ENCODE assay signal across 16 cellular contexts in genomic region chr19:44875666-44876418, GRCh38. TPM values are rescaled to one million over a fixed set of nuclear protein-coding genes. Genes with fewer than 3 reads are reported as not detected.
DNase-seq lines count a peak whose midpoint lies in the region; ATAC-seq and TF ChIP-seq lines count a peak whose summit lies in the region.
"Had no signal": no experiment of that assay in that cellular context is flagged by ENCODE, and none has a peak within 500 bp of the region (broad histone marks: within the 10 kb centered on the region; RNA-seq: fewer than 3 reads in every experiment).

No MANE protein-coding gene starts in this region.

- H3K36me3 Mint-ChIP-seq in nephron progenitor cell (ENCODE audit: low read depth) = peaks cover 50% of the 10 kb centered on the region
- H3K36me3 Mint-ChIP-seq in activated CD4-positive, alpha-beta memory T cell treated with anti-CD3 and anti-CD28 coated beads, Interleukin-2, amount 10 ng/mL, durations not matched to agents 7 days and 5 days (ENCODE audit: low read depth) = no peaks in the 10 kb centered on the region
- H3K36me3 Mint-ChIP-seq: activated CD4-positive, alpha-beta memory T cell treated with anti-CD3 and anti-CD28 coated beads for 36 hours; natural killer cell had no signal

- H3K27ac Mint-ChIP-seq in nephron progenitor cell = peak overlapping the region; percentile 87
- no peak overlapping the region for H3K27ac Mint-ChIP-seq in activated CD4-positive, alpha-beta memory T cell treated with anti-CD3 and anti-CD28 coated beads, Interleukin-2, amount 10 ng/mL, durations not matched to agents 7 days and 5 days
- H3K27ac Mint-ChIP-seq: activated CD4-positive, alpha-beta memory T cell treated with anti-CD3 and anti-CD28 coated beads for 36 hours; natural killer cell had no signal

- ATAC-seq in GM19035 (IDR thresholded peaks at IDR 0.05; ENCODE audit: unreplicated experiment) = no peak
- no peak for ATAC-seq in HG02885 (IDR thresholded peaks at IDR 0.05; ENCODE audit: poor library complexity, unreplicated experiment)
- ATAC-seq: natural killer cell had no signal

- H3K27me3 Mint-ChIP-seq in nephron progenitor cell (ENCODE audit: low read depth, poor library complexity) = peaks cover 7% of the 10 kb centered on the region
- H3K27me3 Mint-ChIP-seq in activated CD4-positive, alpha-beta memory T cell treated with anti-CD3 and anti-CD28 coated beads, Interleukin-2, amount 10 ng/mL, durations not matched to agents 7 days and 5 days = no peaks in the 10 kb centered on the region

- DNase-seq in EH (ENCODE audit: low read depth) (peak; percentile 74), RWPE1 (ENCODE audit: low spot score) (no peak), epithelial cell of prostate (ENCODE audit: low read depth, low spot score) (peak; percentile 33), nephron progenitor cell (no peak), head of caudate nucleus (no peak)
- no peak for DNase-seq in activated CD4-positive, alpha-beta memory T cell treated with anti-CD3 and anti-CD28 coated beads, Interleukin-2, amount 10 ng/mL, durations not matched to agents 7 days and 5 days
- DNase-seq: activated CD4-positive, alpha-beta memory T cell treated with anti-CD3 and anti-CD28 coated beads for 36 hours; activated naive CD4-positive, alpha-beta T cell; cerebellar nuclear complex; DMS 273 treated with DMSO at 0.1 percent for 48 hours; natural killer cell; NCI-H2107; uterus had no signal

- no peaks in the 10 kb centered on the region for H3K9me3 Mint-ChIP-seq in nephron progenitor cell
- H3K9me3 Mint-ChIP-seq in activated CD4-positive, alpha-beta memory T cell treated with anti-CD3 and anti-CD28 coated beads, Interleukin-2, amount 10 ng/mL, durations not matched to agents 7 days and 5 days = no peaks in the 10 kb centered on the region
- H3K9me3 Mint-ChIP-seq: activated CD4-positive, alpha-beta memory T cell treated with anti-CD3 and anti-CD28 coated beads for 36 hours; natural killer cell had no signal

- CTCF ChIA-PET in RWPE1 (lab: Yijun Ruan, JAX) = no interaction called here
- CTCF ChIA-PET in activated CD4-positive, alpha-beta memory T cell treated with anti-CD3 and anti-CD28 coated beads, Interleukin-2, amount 10 ng/mL, durations not matched to agents 7 days and 5 days (lab: Charles Lee) = no interaction called here

- TF ChIP-seq CTCF in RWPE1 (conservative IDR thresholded peaks at IDR 0.05; ENCODE audit: low read depth) = no peak
- TF ChIP-seq CTCF in nephron progenitor cell (IDR thresholded peaks at IDR 0.05) = no peak

- H3K27ac ChIP-seq in RWPE1 = peak overlapping the region; percentile 44
- peak overlapping the region; percentile 63 for H3K27ac ChIP-seq in epithelial cell of prostate
- H3K27ac ChIP-seq: uterus had no signal

- peaks cover 37% of the 10 kb centered on the region for H3K4me1 Mint-ChIP-seq in nephron progenitor cell
- peaks cover 4% of the 10 kb centered on the region for H3K4me1 Mint-ChIP-seq in activated CD4-positive, alpha-beta memory T cell treated with anti-CD3 and anti-CD28 coated beads, Interleukin-2, amount 10 ng/mL, durations not matched to agents 7 days and 5 days
- H3K4me1 Mint-ChIP-seq: natural killer cell had no signal

- POLR2A ChIA-PET in RWPE1 (lab: Yijun Ruan, JAX; ENCODE audit: low non-redundant PET) = no interaction called here
- POLR2A ChIA-PET in activated CD4-positive, alpha-beta memory T cell treated with anti-CD3 and anti-CD28 coated beads, Interleukin-2, amount 10 ng/mL, durations not matched to agents 7 days and 5 days (lab: Charles Lee) = no interaction called here

- H3K4me3 Mint-ChIP-seq in nephron progenitor cell = no peak overlapping the region
- H3K4me3 Mint-ChIP-seq in activated CD4-positive, alpha-beta memory T cell treated with anti-CD3 and anti-CD28 coated beads, Interleukin-2, amount 10 ng/mL, durations not matched to agents 7 days and 5 days = no peak overlapping the region
- H3K4me3 Mint-ChIP-seq: activated CD4-positive, alpha-beta memory T cell treated with anti-CD3 and anti-CD28 coated beads for 36 hours; natural killer cell had no signal

- intact Hi-C loops in head of caudate nucleus (cut with DNase I) = no loop called here

RNA-seq across cellular contexts. Expression of gene TOMM40, which starts 15.2 kb away (rescaled TPM):
- 10 to 100 TPM; 46.6 to 47.4 TPM for total RNA-seq in activated CD4-positive, alpha-beta memory T cell treated with anti-CD3 and anti-CD28 coated beads, Interleukin-2, amount 10 ng/mL, durations not matched to agents 7 days and 5 days

RNA-seq across cellular contexts. Expression of gene NECTIN2, which starts 29.7 kb away (rescaled TPM):
- total RNA-seq in activated CD4-positive, alpha-beta memory T cell treated with anti-CD3 and anti-CD28 coated beads, Interleukin-2, amount 10 ng/mL, durations not matched to agents 7 days and 5 days = under 1 TPM; 0.25 to 0.38 TPM
- total RNA-seq: T-helper 2 cell treated with Interferon-gamma antibody and Interleukin-4, amounts not matched to agents 100 ng/mL and 5 ng/mL, for 36 hours had no signal

RNA-seq across cellular contexts. Expression of gene APOE, which starts 29.8 kb away (rescaled TPM):
- not detected for total RNA-seq in activated CD4-positive, alpha-beta memory T cell treated with anti-CD3 and anti-CD28 coated beads, Interleukin-2, amount 10 ng/mL, durations not matched to agents 7 days and 5 days

RNA-seq across cellular contexts. Expression of gene APOC1, which starts 38.6 kb away (rescaled TPM):
- 1 to 10 TPM in 1 of 2 experiments, under 1 TPM in 1; 0.78 to 2.3 TPM for total RNA-seq in activated CD4-positive, alpha-beta memory T cell treated with anti-CD3 and anti-CD28 coated beads, Interleukin-2, amount 10 ng/mL, durations not matched to agents 7 days and 5 days
- total RNA-seq: natural killer cell; T-helper 2 cell treated with Interferon-gamma antibody and Interleukin-4, amounts not matched to agents 100 ng/mL and 5 ng/mL, for 36 hours had no signal

Comparison
In these comparisons a context has a peak if more than half of its experiments do, and no peak if none do; other contexts are left out.
1. DNase-seq: peak in EH (single experiment) and epithelial cell of prostate (single experiment); none in RWPE1 (single experiment), nephron progenitor cell (single experiment), activated CD4-positive, alpha-beta memory T cell treated with anti-CD3 and anti-CD28 coated beads, Interleukin-2, amount 10 ng/mL, durations not matched to agents 7 days and 5 days (single experiment) and head of caudate nucleus (0 of 42).